ENCODE assay signal across 12 cellular contexts in the genomic region with DNA sequence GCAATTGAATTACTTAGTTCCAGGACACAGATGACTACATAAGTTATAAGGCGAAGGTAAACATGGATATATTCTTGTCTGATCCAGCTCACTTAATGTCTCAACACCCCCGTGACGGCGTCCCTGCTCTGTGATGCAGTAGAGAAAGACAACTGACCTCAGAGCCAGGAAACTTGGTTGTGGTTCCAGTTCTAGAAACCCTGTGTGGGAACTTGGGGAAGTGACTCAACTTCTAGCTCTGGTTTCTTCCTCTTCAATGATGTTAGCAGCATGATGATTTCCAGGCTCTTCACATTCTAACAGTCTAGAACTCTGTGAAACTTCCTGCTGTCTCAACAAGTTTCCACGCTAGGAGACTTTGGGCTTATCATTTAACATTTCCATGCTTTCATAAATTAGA. TPM values are rescaled to one million over a fixed set of nuclear protein-coding genes. Genes with fewer than 3 reads are reported as not detected.
DNase-seq lines count a peak whose midpoint lies in the region; ATAC-seq and TF ChIP-seq lines count a peak whose summit lies in the region.
"Had no signal": no experiment of that assay in that cellular context is flagged by ENCODE, and none has a peak within 500 bp of the region (broad histone marks: within the 10 kb centered on the region; RNA-seq: fewer than 3 reads in every experiment).

No MANE protein-coding gene starts in this region.

- peaks cover 51% of the 10 kb centered on the region for H3K79me2 ChIP-seq in ACC112 (ENCODE audit: control insufficient read depth, insufficient read depth, low read length, unreplicated experiment)

- peak; percentile 79 for ATAC-seq in naive thymus-derived CD4-positive, alpha-beta T cell
- ATAC-seq in GM19467 (IDR thresholded peaks at IDR 0.05; ENCODE audit: unreplicated experiment): no peak
- ATAC-seq in SK-N-SH treated with all-trans-retinoic acid at 6 μM for 48 hours: no peak
- ATAC-seq: foreskin keratinocyte, HepG2 had no signal

- peaks cover 68% of the 10 kb centered on the region for H3K4me1 ChIP-seq in ACC112 (ENCODE audit: control insufficient read depth, insufficient read depth, low read length, unreplicated experiment)
- no peaks in the 10 kb centered on the region for H3K4me1 ChIP-seq in naive thymus-derived CD4-positive, alpha-beta T cell (ENCODE audit: control insufficient read depth in 2 of 2, insufficient read depth in 2 of 2, low read length in 2 of 2)

- H2AFZ ChIP-seq in ACC112 (ENCODE audit: low read length, unreplicated experiment): no peak overlapping the region

- H3K4me3 Mint-ChIP-seq in naive thymus-derived CD4-positive, alpha-beta T cell: no peak overlapping the region
- H3K4me3 Mint-ChIP-seq: CD4-positive, alpha-beta T cell had no signal

- DNase-seq in NCI-H226 (peak; percentile 10), amniotic epithelial cell (ENCODE audit: low read depth) (peak; percentile 74), pons (ENCODE audit: low spot score) (no peak), mesenteric fat pad (ENCODE audit: low spot score) (no peak)
- DNase-seq in naive thymus-derived CD4-positive, alpha-beta T cell: peak in 1 of 9 donors; percentile 50
- DNase-seq: CD4-positive, alpha-beta T cell; foreskin keratinocyte had no signal

- H3K36me3 ChIP-seq in ACC112 (ENCODE audit: insufficient read depth, low read length): no peaks in the 10 kb centered on the region
- no peaks in the 10 kb centered on the region for H3K36me3 ChIP-seq in naive thymus-derived CD4-positive, alpha-beta T cell (ENCODE audit: control insufficient read depth in 2 of 3, insufficient read depth in 3 of 3, low read length in 3 of 3)
- H3K36me3 ChIP-seq: tibial nerve had no signal

- peaks cover 0 to 11% (median 0%) of the 10 kb centered on the region in 7 donors for H3K4me1 Mint-ChIP-seq in naive thymus-derived CD4-positive, alpha-beta T cell

- H3K27me3 Mint-ChIP-seq in naive thymus-derived CD4-positive, alpha-beta T cell: peaks cover 22 to 55% (median 31%) of the 10 kb centered on the region in 5 donors

- POLR2A ChIA-PET in naive thymus-derived CD4-positive, alpha-beta T cell (lab: Charles Lee): no interaction called here

- intact Hi-C loops in naive thymus-derived CD4-positive, alpha-beta T cell (cut with micrococcal nuclease): no loop called here

- H3K36me3 Mint-ChIP-seq in naive thymus-derived CD4-positive, alpha-beta T cell: no peaks in the 10 kb centered on the region

- no peaks in the 10 kb centered on the region for H3K27me3 ChIP-seq in ACC112 (ENCODE audit: insufficient read depth, low read length)
- H3K27me3 ChIP-seq in naive thymus-derived CD4-positive, alpha-beta T cell (ENCODE audit: control insufficient read depth in 2 of 2, insufficient read depth in 2 of 2, low read length in 2 of 2): no peaks in the 10 kb centered on the region
- H3K27me3 ChIP-seq: foreskin keratinocyte, tibial nerve had no signal

- H3K27ac ChIP-seq in ACC112 (ENCODE audit: low read depth, low read length): peak overlapping the region; percentile 96
- H3K27ac ChIP-seq in naive thymus-derived CD4-positive, alpha-beta T cell (ENCODE audit: low read depth, low read length): no peak overlapping the region
- H3K27ac ChIP-seq: foreskin keratinocyte had no signal

- no peak overlapping the region for H3K4me3 ChIP-seq in ACC112 (ENCODE audit: low read depth, low read length)
- H3K4me3 ChIP-seq in naive thymus-derived CD4-positive, alpha-beta T cell (ENCODE audit: low read length): no peak overlapping the region
- H3K4me3 ChIP-seq: tibial nerve had no signal

- H3K27ac Mint-ChIP-seq in naive thymus-derived CD4-positive, alpha-beta T cell: no peak overlapping the region
- H3K27ac Mint-ChIP-seq: CD4-positive, alpha-beta T cell had no signal

- no peaks in the 10 kb centered on the region for H3K9me3 Mint-ChIP-seq in naive thymus-derived CD4-positive, alpha-beta T cell
- H3K9me3 Mint-ChIP-seq: CD4-positive, alpha-beta T cell had no signal

- CTCF ChIA-PET in naive thymus-derived CD4-positive, alpha-beta T cell (lab: Charles Lee): no interaction called here

- no peaks in the 10 kb centered on the region for H3K9me3 ChIP-seq in naive thymus-derived CD4-positive, alpha-beta T cell (ENCODE audit: control insufficient read depth in 2 of 3, low read length in 3 of 3)
- H3K9me3 ChIP-seq: tibial nerve had no signal

TF ChIP-seq in SK-N-SH treated with all-trans-retinoic acid at 6 μM for 48 hours, 23 proteins besides CTCF, POLR2A, EP300 and RAD21:
- TF ChIP-seq, protein P1, sequence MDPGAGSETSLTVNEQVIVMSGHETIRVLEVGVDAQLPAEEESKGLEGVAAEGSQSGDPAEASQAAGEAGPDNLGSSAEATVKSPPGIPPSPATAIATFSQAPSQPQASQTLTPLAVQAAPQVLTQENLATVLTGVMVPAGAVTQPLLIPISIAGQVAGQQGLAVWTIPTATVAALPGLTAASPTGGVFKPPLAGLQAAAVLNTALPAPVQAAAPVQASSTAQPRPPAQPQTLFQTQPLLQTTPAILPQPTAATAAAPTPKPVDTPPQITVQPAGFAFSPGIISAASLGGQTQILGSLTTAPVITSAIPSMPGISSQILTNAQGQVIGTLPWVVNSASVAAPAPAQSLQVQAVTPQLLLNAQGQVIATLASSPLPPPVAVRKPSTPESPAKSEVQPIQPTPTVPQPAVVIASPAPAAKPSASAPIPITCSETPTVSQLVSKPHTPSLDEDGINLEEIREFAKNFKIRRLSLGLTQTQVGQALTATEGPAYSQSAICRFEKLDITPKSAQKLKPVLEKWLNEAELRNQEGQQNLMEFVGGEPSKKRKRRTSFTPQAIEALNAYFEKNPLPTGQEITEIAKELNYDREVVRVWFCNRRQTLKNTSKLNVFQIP (CRISPR knock-in tag; IDR thresholded peaks at IDR 0.05; ENCODE audit: borderline replicate concordance, low read depth): no peak
- TF ChIP-seq ZNF8 (CRISPR knock-in tag; IDR thresholded peaks at IDR 0.05) (no peak), ZNF70 (CRISPR knock-in tag; IDR thresholded peaks at IDR 0.05) (no peak), ISL1 (CRISPR knock-in tag; IDR thresholded peaks at IDR 0.05) (no peak), ZFP30 (CRISPR knock-in tag; IDR thresholded peaks at IDR 0.05) (no peak), SNAI2 (CRISPR knock-in tag; IDR thresholded peaks at IDR 0.05) (no peak), ZNF565 (CRISPR knock-in tag; conservative IDR thresholded peaks at IDR 0.05; ENCODE audit: low read depth) (no peak), BACH2 (CRISPR knock-in tag; IDR thresholded peaks at IDR 0.05; ENCODE audit: borderline replicate concordance) (no peak), OSR1 (CRISPR knock-in tag; IDR thresholded peaks at IDR 0.05) (no peak), ARNTL (CRISPR knock-in tag; IDR thresholded peaks at IDR 0.05; ENCODE audit: borderline replicate concordance, low read depth) (no peak), ZFP3 (CRISPR knock-in tag; IDR thresholded peaks at IDR 0.05) (no peak), TOX (CRISPR knock-in tag; IDR thresholded peaks at IDR 0.05; ENCODE audit: borderline replicate concordance) (no peak)
- TF ChIP-seq, protein P2, sequence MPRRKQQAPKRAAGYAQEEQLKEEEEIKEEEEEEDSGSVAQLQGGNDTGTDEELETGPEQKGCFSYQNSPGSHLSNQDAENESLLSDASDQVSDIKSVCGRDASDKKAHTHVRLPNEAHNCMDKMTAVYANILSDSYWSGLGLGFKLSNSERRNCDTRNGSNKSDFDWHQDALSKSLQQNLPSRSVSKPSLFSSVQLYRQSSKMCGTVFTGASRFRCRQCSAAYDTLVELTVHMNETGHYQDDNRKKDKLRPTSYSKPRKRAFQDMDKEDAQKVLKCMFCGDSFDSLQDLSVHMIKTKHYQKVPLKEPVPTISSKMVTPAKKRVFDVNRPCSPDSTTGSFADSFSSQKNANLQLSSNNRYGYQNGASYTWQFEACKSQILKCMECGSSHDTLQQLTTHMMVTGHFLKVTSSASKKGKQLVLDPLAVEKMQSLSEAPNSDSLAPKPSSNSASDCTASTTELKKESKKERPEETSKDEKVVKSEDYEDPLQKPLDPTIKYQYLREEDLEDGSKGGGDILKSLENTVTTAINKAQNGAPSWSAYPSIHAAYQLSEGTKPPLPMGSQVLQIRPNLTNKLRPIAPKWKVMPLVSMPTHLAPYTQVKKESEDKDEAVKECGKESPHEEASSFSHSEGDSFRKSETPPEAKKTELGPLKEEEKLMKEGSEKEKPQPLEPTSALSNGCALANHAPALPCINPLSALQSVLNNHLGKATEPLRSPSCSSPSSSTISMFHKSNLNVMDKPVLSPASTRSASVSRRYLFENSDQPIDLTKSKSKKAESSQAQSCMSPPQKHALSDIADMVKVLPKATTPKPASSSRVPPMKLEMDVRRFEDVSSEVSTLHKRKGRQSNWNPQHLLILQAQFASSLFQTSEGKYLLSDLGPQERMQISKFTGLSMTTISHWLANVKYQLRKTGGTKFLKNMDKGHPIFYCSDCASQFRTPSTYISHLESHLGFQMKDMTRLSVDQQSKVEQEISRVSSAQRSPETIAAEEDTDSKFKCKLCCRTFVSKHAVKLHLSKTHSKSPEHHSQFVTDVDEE (CRISPR knock-in tag; IDR thresholded peaks at IDR 0.05): no peak

RNA-seq across cellular contexts. Expression of gene LAMA4, which starts 18.4 kb away (rescaled TPM):
- total RNA-seq in naive thymus-derived CD4-positive, alpha-beta T cell: not detected
- not detected for polyA plus RNA-seq in naive thymus-derived CD4-positive, alpha-beta T cell
- 418 TPM for total RNA-seq in mesenteric fat pad
- total RNA-seq: CD4-positive, alpha-beta T cell; foreskin keratinocyte; HepG2 had no signal
- polyA plus RNA-seq: HepG2 had no signal

Comparison
In these comparisons a context has a peak if more than half of its experiments do, and no peak if none do; other contexts are left out.
1. DNase-seq: peak in NCI-H226 (single experiment) and amniotic epithelial cell (single experiment); none in pons (single experiment) and mesenteric fat pad (single experiment).
2. RNA of gene LAMA4, which starts 18.4 kb away (total RNA-seq): 418 TPM in mesenteric fat pad (single experiment); not detected in naive thymus-derived CD4-positive, alpha-beta T cell; every median in the first group is over 100 times any median in the second.